In genomic region chr13:110229905-110230563, GRCh38 we compare ENCODE assay signal across 1 cellular context.
TF ChIP-seq lines count a peak whose summit lies in the region.

No MANE protein-coding gene starts in this region.

TF ChIP-seq in HEK293, 187 proteins besides CTCF, POLR2A, EP300 and RAD21 (continued from another document):
- no peak for TF ChIP-seq ZNF280C (tag by site-specific recombination; IDR thresholded peaks at IDR 0.05)
